Comparison of ENCODE assay signal across 1 cellular context in the genomic region with DNA sequence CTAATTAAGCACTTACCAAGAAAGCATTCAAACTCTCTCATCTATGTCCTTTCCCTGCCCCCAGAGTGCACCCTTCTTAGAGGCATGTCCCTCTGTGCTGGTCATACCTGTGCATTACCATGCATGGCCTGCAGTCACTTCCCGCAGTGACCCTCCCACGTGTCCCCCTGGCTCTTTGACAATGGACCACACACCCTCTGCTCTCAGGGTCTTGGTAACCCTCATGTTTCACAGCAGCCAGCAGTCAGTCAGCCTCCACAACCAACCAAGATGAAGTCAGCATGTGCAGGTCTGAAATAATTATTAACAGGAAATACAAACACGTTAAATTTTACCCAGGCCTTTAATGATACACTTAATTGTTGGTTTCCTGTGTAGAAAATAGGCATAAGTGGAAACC.
TF ChIP-seq lines count a peak whose summit lies in the region.

No MANE protein-coding gene starts in this region.

TF ChIP-seq in GM12878, 131 proteins besides CTCF, POLR2A, EP300 and RAD21:
- TF ChIP-seq, protein P1, sequence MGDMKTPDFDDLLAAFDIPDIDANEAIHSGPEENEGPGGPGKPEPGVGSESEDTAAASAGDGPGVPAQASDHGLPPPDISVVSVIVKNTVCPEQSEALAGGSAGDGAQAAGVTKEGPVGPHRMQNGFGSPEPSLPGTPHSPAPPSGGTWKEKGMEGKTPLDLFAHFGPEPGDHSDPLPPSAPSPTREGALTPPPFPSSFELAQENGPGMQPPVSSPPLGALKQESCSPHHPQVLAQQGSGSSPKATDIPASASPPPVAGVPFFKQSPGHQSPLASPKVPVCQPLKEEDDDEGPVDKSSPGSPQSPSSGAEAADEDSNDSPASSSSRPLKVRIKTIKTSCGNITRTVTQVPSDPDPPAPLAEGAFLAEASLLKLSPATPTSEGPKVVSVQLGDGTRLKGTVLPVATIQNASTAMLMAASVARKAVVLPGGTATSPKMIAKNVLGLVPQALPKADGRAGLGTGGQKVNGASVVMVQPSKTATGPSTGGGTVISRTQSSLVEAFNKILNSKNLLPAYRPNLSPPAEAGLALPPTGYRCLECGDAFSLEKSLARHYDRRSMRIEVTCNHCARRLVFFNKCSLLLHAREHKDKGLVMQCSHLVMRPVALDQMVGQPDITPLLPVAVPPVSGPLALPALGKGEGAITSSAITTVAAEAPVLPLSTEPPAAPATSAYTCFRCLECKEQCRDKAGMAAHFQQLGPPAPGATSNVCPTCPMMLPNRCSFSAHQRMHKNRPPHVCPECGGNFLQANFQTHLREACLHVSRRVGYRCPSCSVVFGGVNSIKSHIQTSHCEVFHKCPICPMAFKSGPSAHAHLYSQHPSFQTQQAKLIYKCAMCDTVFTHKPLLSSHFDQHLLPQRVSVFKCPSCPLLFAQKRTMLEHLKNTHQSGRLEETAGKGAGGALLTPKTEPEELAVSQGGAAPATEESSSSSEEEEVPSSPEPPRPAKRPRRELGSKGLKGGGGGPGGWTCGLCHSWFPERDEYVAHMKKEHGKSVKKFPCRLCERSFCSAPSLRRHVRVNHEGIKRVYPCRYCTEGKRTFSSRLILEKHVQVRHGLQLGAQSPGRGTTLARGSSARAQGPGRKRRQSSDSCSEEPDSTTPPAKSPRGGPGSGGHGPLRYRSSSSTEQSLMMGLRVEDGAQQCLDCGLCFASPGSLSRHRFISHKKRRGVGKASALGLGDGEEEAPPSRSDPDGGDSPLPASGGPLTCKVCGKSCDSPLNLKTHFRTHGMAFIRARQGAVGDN (IDR thresholded peaks at IDR 0.05): 0 out of 2 replicates have a peak, but pooled peaks have one; percentile 22
- no peak for TF ChIP-seq JUND (IDR thresholded peaks at IDR 0.05; ENCODE audit: low read depth, low read length)
- TF ChIP-seq BHLHE40 (IDR thresholded peaks at IDR 0.05; ENCODE audit: borderline replicate concordance in 1 of 2, low read depth in 2 of 2, low read length in 1 of 2): peak in 1 of 2 experiments; percentile 50; a peak in 1 of 4 replicates
- TF ChIP-seq, protein P2, sequence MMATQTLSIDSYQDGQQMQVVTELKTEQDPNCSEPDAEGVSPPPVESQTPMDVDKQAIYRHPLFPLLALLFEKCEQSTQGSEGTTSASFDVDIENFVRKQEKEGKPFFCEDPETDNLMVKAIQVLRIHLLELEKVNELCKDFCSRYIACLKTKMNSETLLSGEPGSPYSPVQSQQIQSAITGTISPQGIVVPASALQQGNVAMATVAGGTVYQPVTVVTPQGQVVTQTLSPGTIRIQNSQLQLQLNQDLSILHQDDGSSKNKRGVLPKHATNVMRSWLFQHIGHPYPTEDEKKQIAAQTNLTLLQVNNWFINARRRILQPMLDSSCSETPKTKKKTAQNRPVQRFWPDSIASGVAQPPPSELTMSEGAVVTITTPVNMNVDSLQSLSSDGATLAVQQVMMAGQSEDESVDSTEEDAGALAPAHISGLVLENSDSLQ (IDR thresholded peaks at IDR 0.05): peak; percentile 64; the same call in 1 of the 2 replicates
